10 cellular contexts compared by ENCODE assay signal in the genomic region with DNA sequence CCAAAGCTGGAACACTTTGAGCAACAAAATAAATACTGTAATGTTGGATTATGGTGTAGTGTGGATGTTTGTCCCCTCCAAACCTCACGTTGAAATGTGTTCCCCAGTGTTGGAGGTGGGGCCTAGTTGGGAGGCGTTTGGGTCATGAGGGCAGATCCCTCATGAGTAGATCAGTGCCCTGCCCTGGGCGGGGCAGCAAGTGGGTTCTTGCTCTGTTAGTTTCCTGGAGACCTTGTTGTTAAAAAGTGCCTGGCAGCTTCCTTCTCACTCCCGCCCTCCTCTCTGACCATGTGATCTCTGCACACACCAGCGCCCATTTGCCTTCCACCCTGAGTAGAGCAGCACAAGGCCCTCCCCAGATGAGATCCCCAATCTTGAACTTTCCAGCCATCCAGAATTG.
A peak's percentile ranks its signal among the peaks of the same experiment; 100 is the strongest.
DNase-seq lines count a peak whose midpoint lies in the region; ATAC-seq and TF ChIP-seq lines count a peak whose summit lies in the region.
"Had no signal": no experiment of that assay in that cellular context is flagged by ENCODE, and none has a peak within 500 bp of the region (broad histone marks: within the 10 kb centered on the region; RNA-seq: fewer than 3 reads in every experiment).

No MANE protein-coding gene starts in this region.

- no peaks in the 10 kb centered on the region for H3K4me1 ChIP-seq in endodermal cell (ENCODE audit: control insufficient read depth, insufficient read depth, low read length)
- H3K4me1 ChIP-seq in GM23248 (ENCODE audit: insufficient read depth): peaks cover 42% of the 10 kb centered on the region

- ATAC-seq in GM21619 (IDR thresholded peaks at IDR 0.05; ENCODE audit: unreplicated experiment) (no peak), HG02884 (IDR thresholded peaks at IDR 0.05; ENCODE audit: unreplicated experiment) (no peak)

- H3K9me3 Mint-ChIP-seq in endodermal cell: no peaks in the 10 kb centered on the region
- H3K9me3 Mint-ChIP-seq in nephron progenitor cell: no peaks in the 10 kb centered on the region

- H3K27me3 Mint-ChIP-seq in endodermal cell (ENCODE audit: insufficient read depth) (no peaks in the 10 kb centered on the region), nephron progenitor cell (ENCODE audit: low read depth, poor library complexity) (peaks cover 3% of the 10 kb centered on the region)

- H3F3A ChIP-seq in GM23248 (ENCODE audit: insufficient read depth): no peaks in the 10 kb centered on the region; the same call in 1 of the 2 replicates

- TF ChIP-seq CTCF in GM12865 (IDR thresholded peaks at IDR 0.05; ENCODE audit: insufficient read depth, low read depth, low read length, missing control alignments): no peak
- no peak for TF ChIP-seq CTCF in endodermal cell (conservative IDR thresholded peaks at IDR 0.05)
- TF ChIP-seq CTCF in nephron progenitor cell (IDR thresholded peaks at IDR 0.05): no peak

- H3K79me2 ChIP-seq in GM23248 (ENCODE audit: insufficient read depth): peaks cover 100% of the 10 kb centered on the region

- peak overlapping the region; percentile 4 for H3K27ac Mint-ChIP-seq in endodermal cell
- peak overlapping the region; percentile 95 for H3K27ac Mint-ChIP-seq in nephron progenitor cell

- peaks cover 34% of the 10 kb centered on the region for H4K20me1 ChIP-seq in GM23248 (ENCODE audit: insufficient read depth)

- H2AFZ ChIP-seq in GM23248: no peak overlapping the region

- H3K4me1 Mint-ChIP-seq in endodermal cell: no peaks in the 10 kb centered on the region
- peaks cover 62% of the 10 kb centered on the region for H3K4me1 Mint-ChIP-seq in nephron progenitor cell

- in situ Hi-C loops in GM23248 (cut with MboI): no loop called here

- H3K27me3 ChIP-seq in endodermal cell (ENCODE audit: control insufficient read depth, insufficient read depth, low read length, poor library complexity, severe bottlenecking): no peaks in the 10 kb centered on the region
- no peaks in the 10 kb centered on the region for H3K27me3 ChIP-seq in GM23248 (replicated peaks; ENCODE audit: insufficient read depth)

- 89 to 92% methylated on average over 4 to 5 of the region's 5 CpGs for WGBS in endodermal cell (ENCODE audit: insufficient coverage in 1 of 2, insufficient read length in 1 of 2), 2 experiments
- WGBS in GM23248 (ENCODE audit: low coverage in 1 of 2, low lambda C conversion rate in 2 of 2, missing lambda C conversion rate in 2 of 2), 2 experiments: 50 to 54% methylated on average over 5 of the region's 5 CpGs

- no peak overlapping the region for H3K4me3 ChIP-seq in GM12865 (ENCODE audit: low read depth, low read length)
- no peak overlapping the region for H3K4me3 ChIP-seq in endodermal cell (ENCODE audit: low read length)
- no peak overlapping the region for H3K4me3 ChIP-seq in GM23248

- no peaks in the 10 kb centered on the region for H3K9me3 ChIP-seq in endodermal cell (ENCODE audit: control insufficient read depth, low read length)
- no peaks in the 10 kb centered on the region for H3K9me3 ChIP-seq in GM23248 (ENCODE audit: low read depth)

- H3K36me3 ChIP-seq in endodermal cell (ENCODE audit: control insufficient read depth, insufficient read depth, low read length) (no peaks in the 10 kb centered on the region), GM23248 (ENCODE audit: low read depth) (peaks cover 7% of the 10 kb centered on the region; the same call in 1 of the 2 replicates)

- H3K36me3 Mint-ChIP-seq in endodermal cell (ENCODE audit: low read depth): no peaks in the 10 kb centered on the region
- H3K36me3 Mint-ChIP-seq in nephron progenitor cell (ENCODE audit: low read depth): no peaks in the 10 kb centered on the region

- H3K4me2 ChIP-seq in GM23248 (ENCODE audit: unreplicated experiment): no peak overlapping the region

- H3K4me3 Mint-ChIP-seq in endodermal cell: no peak overlapping the region
- no peak overlapping the region for H3K4me3 Mint-ChIP-seq in nephron progenitor cell

- no peak overlapping the region for H3K27ac ChIP-seq in endodermal cell (ENCODE audit: low read depth, low read length)
- no peak overlapping the region for H3K27ac ChIP-seq in GM23248

- peak; percentile 8 for DNase-seq in GM12865 (ENCODE audit: low read depth)
- peak; percentile 21 for DNase-seq in T-helper 22 cell (ENCODE audit: low read depth)
- DNase-seq in endodermal cell: no peak
- no peak for DNase-seq in nephron progenitor cell
- DNase-seq in GM23248: no peak
- DNase-seq in NCI-H1930 (lab: John Stamatoyannopoulos, UW): no peak
- DNase-seq: foreskin melanocyte, SIG-M5 had no signal

- H3K9ac ChIP-seq in endodermal cell (ENCODE audit: extremely low read depth, low read length, poor library complexity, severe bottlenecking): no peak overlapping the region
- no peak overlapping the region for H3K9ac ChIP-seq in GM23248

- no peaks in the 10 kb centered on the region for H3K9me2 ChIP-seq in GM23248 (ENCODE audit: insufficient read depth)

Comparison
In these comparisons a context has a peak if more than half of its experiments do, and no peak if none do; other contexts are left out.
1. DNase-seq: peak in GM12865 (single experiment) and T-helper 22 cell (single experiment); none in endodermal cell (single experiment), nephron progenitor cell (single experiment), GM23248 (single experiment) and NCI-H1930 (0 of 2).